In genomic region chr13:110431851-110432294, GRCh38 we compare ENCODE assay signal across 25 cellular contexts.
DNase-seq lines count a peak whose midpoint lies in the region; ATAC-seq and TF ChIP-seq lines count a peak whose summit lies in the region.
"Had no signal": no experiment of that assay in that cellular context is flagged by ENCODE, and none has a peak within 500 bp of the region (broad histone marks: within the 10 kb centered on the region; RNA-seq: fewer than 3 reads in every experiment).

No MANE protein-coding gene starts in this region.

- no peak for DNase-seq in ascending aorta (ENCODE audit: low spot score in 2 of 2)
- no peak for DNase-seq in glutamatergic neuron
- DNase-seq in thoracic aorta (ENCODE audit: low spot score), result no peak
- DNase-seq in cortex of kidney (lab: John Stamatoyannopoulos, UW), result no peak
- no peak for DNase-seq in NCI-H1930 (lab: John Stamatoyannopoulos, UW)
- DNase-seq: activated CD4-positive, alpha-beta T cell treated with anti-CD3 and anti-CD28 coated beads, Interleukin-2, amount 50 U/mL, for 1 hour; activated CD8-positive, alpha-beta memory T cell treated with anti-CD3 and anti-CD28 coated beads, Interleukin-2, amount 50 U/mL, for 48 hours; activated effector memory CD4-positive, alpha-beta T cell treated with Interleukin-2 at 50 U/mL for 16 hours; brain microvascular endothelial cell; CD4-positive, alpha-beta T cell; foreskin melanocyte; HFFc6; KBM-7; MV-4-11; NCI-H1694 treated with DMSO at 0.1 percent for 48 hours; NCI-H2227 treated with DMSO at 0.1 percent for 48 hours; SIG-M5; stimulated activated CD4-positive, alpha-beta T cell treated with anti-CD3 and anti-CD28 coated beads, Interleukin-12 subunit alpha, Interleukin-12 subunit beta, amount 100 ng/mL, for 4 hours; substantia nigra had no signal

- H3K4me1 ChIP-seq in ascending aorta, result peaks cover 4 to 15% of the 10 kb centered on the region in 2 donors
- H3K4me1 ChIP-seq in muscle layer of colon (ENCODE audit: insufficient read depth, low read length), result peaks cover 33% of the 10 kb centered on the region
- peaks cover 16 to 59% of the 10 kb centered on the region in 2 donors for H3K4me1 ChIP-seq in thoracic aorta (ENCODE audit: control insufficient read depth in 1 of 2, low read depth in 2 of 2)

- no peak overlapping the region for H3K9ac ChIP-seq in muscle layer of colon (ENCODE audit: low read length)

- no peaks in the 10 kb centered on the region for H3K9me3 ChIP-seq in ascending aorta
- H3K9me3 ChIP-seq in muscle layer of colon (ENCODE audit: low read length), result no peaks in the 10 kb centered on the region
- H3K9me3 ChIP-seq in thoracic aorta, result no peaks in the 10 kb centered on the region

- no peak overlapping the region for H3K4me3 Mint-ChIP-seq in glutamatergic neuron (ENCODE audit: unreplicated experiment)
- H3K4me3 Mint-ChIP-seq: CD4-positive, alpha-beta T cell; HFFc6; mesothelial cell of epicardium; neural crest cell; T-helper 1 cell treated with Interleukin-12 subunit alpha and Interleukin-12 subunit beta and Interleukin-4 antibody, amounts not matched to agents 30 μg/mL and 1 μg/mL, for 36 hours had no signal

- H3K9me3 Mint-ChIP-seq in glutamatergic neuron (ENCODE audit: unreplicated experiment), result no peaks in the 10 kb centered on the region
- H3K9me3 Mint-ChIP-seq: CD4-positive, alpha-beta T cell; HFFc6; mesothelial cell of epicardium; neural crest cell; T-helper 1 cell treated with Interleukin-12 subunit alpha and Interleukin-12 subunit beta and Interleukin-4 antibody, amounts not matched to agents 30 μg/mL and 1 μg/mL, for 36 hours had no signal

- H3K36me3 Mint-ChIP-seq in glutamatergic neuron (ENCODE audit: unreplicated experiment), result no peaks in the 10 kb centered on the region

- intact Hi-C loops in ascending aorta (cut with DNase I), result no loop called here

- peaks cover 4% of the 10 kb centered on the region for H3K4me1 Mint-ChIP-seq in glutamatergic neuron (ENCODE audit: low read depth, unreplicated experiment)
- H3K4me1 Mint-ChIP-seq: neural crest cell had no signal

- H3K36me3 ChIP-seq in ascending aorta (peaks cover 69 to 76% of the 10 kb centered on the region in 2 donors), muscle layer of colon (ENCODE audit: insufficient read depth, low read length) (peaks cover 77% of the 10 kb centered on the region), thoracic aorta (peaks cover 46% of the 10 kb centered on the region)

- ATAC-seq in thoracic aorta (ENCODE audit: insufficient number of reproducible peaks, low FRiP score, low read depth), result no peak
- no peak for ATAC-seq in HG03139 (IDR thresholded peaks at IDR 0.05; ENCODE audit: unreplicated experiment)

- H3K4me3 ChIP-seq in ascending aorta, result no peak overlapping the region
- no peak overlapping the region for H3K4me3 ChIP-seq in muscle layer of colon (ENCODE audit: low read depth in 1 of 2, low read length in 2 of 2)
- no peak overlapping the region for H3K4me3 ChIP-seq in thoracic aorta

- H3K27me3 ChIP-seq in ascending aorta, result no peaks in the 10 kb centered on the region
- H3K27me3 ChIP-seq in muscle layer of colon (ENCODE audit: control insufficient read depth in 1 of 2, insufficient read depth in 2 of 2, low read length in 2 of 2), result no peaks in the 10 kb centered on the region
- H3K27me3 ChIP-seq in thoracic aorta (replicated peaks; ENCODE audit: insufficient read depth), result no peaks in the 10 kb centered on the region
- H3K27me3 ChIP-seq: brain microvascular endothelial cell, dorsolateral prefrontal cortex had no signal

- H3K27ac Mint-ChIP-seq in glutamatergic neuron (ENCODE audit: unreplicated experiment), result peak overlapping the region; percentile 14
- H3K27ac Mint-ChIP-seq: CD4-positive, alpha-beta T cell; HFFc6; T-helper 1 cell treated with Interleukin-12 subunit alpha and Interleukin-12 subunit beta and Interleukin-4 antibody, amounts not matched to agents 30 μg/mL and 1 μg/mL, for 36 hours had no signal

- no peaks in the 10 kb centered on the region for H3K27me3 Mint-ChIP-seq in glutamatergic neuron (ENCODE audit: unreplicated experiment)

- peak overlapping the region; percentile 74 to 78 for H3K27ac ChIP-seq in ascending aorta
- H3K27ac ChIP-seq in muscle layer of colon (ENCODE audit: low read depth, low read length), result peak overlapping the region; percentile 38
- H3K27ac ChIP-seq in thoracic aorta, result peak overlapping the region; percentile 48 to 82

- TF ChIP-seq CTCF in ascending aorta (IDR thresholded peaks at IDR 0.05), result no peak
- no peak for TF ChIP-seq CTCF in glutamatergic neuron (IDR thresholded peaks at IDR 0.05; ENCODE audit: partially characterized antibody, unreplicated experiment)
- TF ChIP-seq CTCF in thoracic aorta (IDR thresholded peaks at IDR 0.05), result no peak
